Comparison of ENCODE assay signal across 13 cellular contexts in genomic region chr3:3801510-3801841, GRCh38. TPM values are rescaled to one million over a fixed set of nuclear protein-coding genes. Genes with fewer than 3 reads are reported as not detected.
DNase-seq lines count a peak whose midpoint lies in the region; ATAC-seq and TF ChIP-seq lines count a peak whose summit lies in the region.
"Had no signal": no experiment of that assay in that cellular context is flagged by ENCODE, and none has a peak within 500 bp of the region (broad histone marks: within the 10 kb centered on the region; RNA-seq: fewer than 3 reads in every experiment).

No MANE protein-coding gene starts in this region.

- no peak for ATAC-seq in GM21825 (IDR thresholded peaks at IDR 0.05; ENCODE audit: unreplicated experiment)

- no peaks in the 10 kb centered on the region for H4K20me1 ChIP-seq in GM23248 (ENCODE audit: insufficient read depth)

- H3K27ac Mint-ChIP-seq in endothelial cell (ENCODE audit: unreplicated experiment) (no peak overlapping the region), nephron (peak overlapping the region; percentile 32 to 83 (median 77))

- no peaks in the 10 kb centered on the region for H3K9me3 Mint-ChIP-seq in endothelial cell (ENCODE audit: unreplicated experiment)
- H3K9me3 Mint-ChIP-seq in nephron: no peaks in the 10 kb centered on the region

- DNase-seq in Ammon's horn (ENCODE audit: low spot score) (peak; percentile 28), endothelial cell (ENCODE audit: low spot score) (no peak), SKM-1 treated with dmso at 0.1 percent for 144 hours (lab: John Stamatoyannopoulos, UW; ENCODE audit: unreplicated experiment) (no peak), Peyer's patch (no peak), GM23248 (no peak)
- DNase-seq: AML-193, colonic mucosa, MV-4-11, WERI-Rb-1 had no signal

- H3K9me2 ChIP-seq in GM23248 (ENCODE audit: insufficient read depth): no peaks in the 10 kb centered on the region

- peaks cover 42% of the 10 kb centered on the region for H3K36me3 ChIP-seq in HUES64 (ENCODE audit: insufficient read depth, low read length)
- H3K36me3 ChIP-seq in Peyer's patch: no peaks in the 10 kb centered on the region
- H3K36me3 ChIP-seq in GM23248 (ENCODE audit: low read depth): no peaks in the 10 kb centered on the region
- H3K36me3 ChIP-seq: colonic mucosa, WERI-Rb-1 had no signal

- H3K4me1 Mint-ChIP-seq in endothelial cell (ENCODE audit: unreplicated experiment) (peaks cover 13% of the 10 kb centered on the region), nephron (peaks cover 60% of the 10 kb centered on the region)

- TF ChIP-seq POLR2A in Peyer's patch (IDR thresholded peaks at IDR 0.05): no peak

- H3K4me1 ChIP-seq in HUES64 (ENCODE audit: insufficient read depth, low read length) (peaks cover 51% of the 10 kb centered on the region), Peyer's patch (peaks cover 0 to 13% (median 0%) of the 10 kb centered on the region in 4 donors), GM23248 (ENCODE audit: insufficient read depth) (no peaks in the 10 kb centered on the region)
- H3K4me1 ChIP-seq: colonic mucosa had no signal

- no peaks in the 10 kb centered on the region for H3F3A ChIP-seq in GM23248 (ENCODE audit: insufficient read depth)

- WGBS in HUES64: 2% methylated on average over 4 of the region's 4 CpGs
- WGBS in GM23248 (ENCODE audit: low coverage in 1 of 2, low lambda C conversion rate in 2 of 2, missing lambda C conversion rate in 2 of 2), 2 experiments: 31 to 35% methylated on average over 4 of the region's 4 CpGs

- H3K27me3 ChIP-seq in HUES64 (ENCODE audit: insufficient read depth, low read length) (peaks cover 19% of the 10 kb centered on the region), Peyer's patch (peaks cover 0 to 3% of the 10 kb centered on the region in 2 donors), GM23248 (replicated peaks; ENCODE audit: insufficient read depth) (peaks cover 40% of the 10 kb centered on the region)

- H3K4me2 ChIP-seq in GM23248 (ENCODE audit: unreplicated experiment): no peak overlapping the region

- H3K27ac ChIP-seq in HUES64 (ENCODE audit: low read depth, low read length) (peak overlapping the region; percentile 99), Peyer's patch (no peak overlapping the region), GM23248 (no peak overlapping the region)
- H3K27ac ChIP-seq: colonic mucosa, HL-60, WERI-Rb-1 had no signal

- no peaks in the 10 kb centered on the region for H3K79me2 ChIP-seq in GM23248 (ENCODE audit: insufficient read depth)

- H3K9me3 ChIP-seq in HUES64 (ENCODE audit: insufficient read depth, low read depth, low read length) (no peaks in the 10 kb centered on the region), Peyer's patch (no peaks in the 10 kb centered on the region), GM23248 (ENCODE audit: low read depth) (no peaks in the 10 kb centered on the region)
- H3K9me3 ChIP-seq: colonic mucosa had no signal

- TF ChIP-seq CTCF in endothelial cell (IDR thresholded peaks at IDR 0.05; ENCODE audit: unreplicated experiment) (no peak), nephron (IDR thresholded peaks at IDR 0.05; ENCODE audit: unreplicated experiment in 3 of 3) (no peak), Peyer's patch (IDR thresholded peaks at IDR 0.05) (no peak)

- no peak overlapping the region for H2AFZ ChIP-seq in GM23248

- in situ Hi-C loops in GM23248 (cut with MboI): no loop called here

- H3K4me3 Mint-ChIP-seq in endothelial cell (ENCODE audit: unreplicated experiment) (peak overlapping the region; percentile 85), nephron (peak overlapping the region; percentile 87 to 96 (median 95))

- H3K9ac ChIP-seq in HUES64 (ENCODE audit: low read depth, low read length) (peak overlapping the region; percentile 93), GM23248 (no peak overlapping the region)

- peak overlapping the region; percentile 78 for H3K4me3 ChIP-seq in HUES64 (ENCODE audit: low read length)
- no peak overlapping the region for H3K4me3 ChIP-seq in Peyer's patch
- no peak overlapping the region for H3K4me3 ChIP-seq in GM23248

- H3K27me3 Mint-ChIP-seq in endothelial cell (ENCODE audit: unreplicated experiment) (peaks cover 15% of the 10 kb centered on the region), nephron (ENCODE audit: low read depth) (peaks cover 31% of the 10 kb centered on the region)

- H3K36me3 Mint-ChIP-seq in endothelial cell (ENCODE audit: low read depth, unreplicated experiment) (no peaks in the 10 kb centered on the region), nephron (ENCODE audit: low read depth) (peaks cover 11% of the 10 kb centered on the region)

RNA-seq across cellular contexts. Expression of gene LRRN1, which starts 2.2 kb away (rescaled TPM):
- 167 TPM for polyA plus RNA-seq in HUES64 (2013, experiment 1 of 2)
- 164 TPM for polyA plus RNA-seq in HUES64 (2013, experiment 2 of 2)
- total RNA-seq in endothelial cell (ENCODE audit: unreplicated experiment) (2.8 TPM), Peyer's patch (1 to 10 TPM; 1.5 to 7.4 (median 2.7) TPM)
- total RNA-seq in GM23248 (2014; rRNA removed; shearing (Covaris generic)): not detected in 2 replicates
- not detected in 2 replicates for polyA plus RNA-seq in GM23248 (2016; fragmentation: Nextera tagmentation; extraction: Ambion mirVana)
